19 cellular contexts compared by ENCODE assay signal in the genomic region with DNA sequence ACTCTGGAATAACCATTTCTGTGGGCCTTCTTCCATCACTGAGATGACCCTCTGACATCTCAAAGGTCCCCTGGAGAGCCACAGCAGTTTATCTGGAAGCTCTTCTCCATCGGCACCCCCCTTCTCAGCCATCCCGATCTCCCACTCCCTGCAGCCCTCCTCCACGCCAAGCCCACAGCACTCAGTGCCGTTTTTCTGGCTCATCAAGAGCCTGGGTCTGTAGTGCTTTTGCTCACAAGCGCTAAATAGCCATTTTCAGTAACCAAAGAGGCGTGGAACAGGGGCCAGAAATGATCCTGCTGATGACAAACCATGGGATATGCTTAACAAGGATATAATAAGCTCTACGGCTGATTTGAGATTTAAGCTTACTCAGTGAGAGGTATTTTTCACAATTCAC. TPM values are rescaled to one million over a fixed set of nuclear protein-coding genes. Genes with fewer than 3 reads are reported as not detected.
A peak's percentile ranks its signal among the peaks of the same experiment; 100 is the strongest.
DNase-seq lines count a peak whose midpoint lies in the region; ATAC-seq and TF ChIP-seq lines count a peak whose summit lies in the region.
"Had no signal": no experiment of that assay in that cellular context is flagged by ENCODE, and none has a peak within 500 bp of the region (broad histone marks: within the 10 kb centered on the region; RNA-seq: fewer than 3 reads in every experiment).

No MANE protein-coding gene starts in this region.

- no peaks in the 10 kb centered on the region for H3K79me2 ChIP-seq in GM23248 (ENCODE audit: insufficient read depth)

- H3K27me3 ChIP-seq in dorsolateral prefrontal cortex (no peaks in the 10 kb centered on the region), GM23248 (replicated peaks; ENCODE audit: insufficient read depth) (no peaks in the 10 kb centered on the region)
- H3K27me3 ChIP-seq: BE2C, BLaER1 had no signal

- TF ChIP-seq CTCF in dorsolateral prefrontal cortex (IDR thresholded peaks at IDR 0.05 in 54 of 56, conservative IDR thresholded peaks at IDR 0.05 in 2 of 56; ENCODE audit: low read depth in 1 of 56, partially characterized antibody in 56 of 56): no peak
- TF ChIP-seq CTCF in osteocyte (IDR thresholded peaks at IDR 0.05): no peak
- TF ChIP-seq CTCF in CD14-positive monocyte (IDR thresholded peaks at IDR 0.05): no peak

- no peak overlapping the region for H3K9ac ChIP-seq in GM23248
- H3K9ac ChIP-seq: BLaER1 had no signal

- no peak overlapping the region for H3K4me3 ChIP-seq in dorsolateral prefrontal cortex
- no peak overlapping the region for H3K4me3 ChIP-seq in GM23248
- H3K4me3 ChIP-seq: BLaER1, GM12878 had no signal

- H3K4me2 ChIP-seq in GM23248 (ENCODE audit: unreplicated experiment): no peak overlapping the region
- H3K4me2 ChIP-seq: BLaER1 had no signal

- H3K4me1 Mint-ChIP-seq in osteocyte (ENCODE audit: unreplicated experiment) (peaks cover 1% of the 10 kb centered on the region), CD14-positive monocyte (peaks cover 28% of the 10 kb centered on the region)
- no peaks in the 10 kb centered on the region for H3K4me1 Mint-ChIP-seq in stimulated activated naive B cell treated with anti-CD40 and anti-IgM and Interleukin-4, amounts not matched to agents 10 μg/mL and 1 μg/mL and 100 μg/mL, for 72 hours

- H3K27me3 Mint-ChIP-seq in osteocyte (ENCODE audit: unreplicated experiment): no peaks in the 10 kb centered on the region
- H3K27me3 Mint-ChIP-seq in stimulated activated naive B cell treated with anti-CD40 and anti-IgM and Interleukin-4, amounts not matched to agents 10 μg/mL and 1 μg/mL and 100 μg/mL, for 72 hours: peaks cover 0 to 17% of the 10 kb centered on the region in 2 donors
- H3K27me3 Mint-ChIP-seq in CD14-positive monocyte (ENCODE audit: low read depth in 3 of 3): peaks cover 0 to 1% (median 0%) of the 10 kb centered on the region in 3 donors
- H3K27me3 Mint-ChIP-seq: CD4-positive, alpha-beta T cell had no signal

- H3K9me3 ChIP-seq in GM23248 (ENCODE audit: low read depth): no peaks in the 10 kb centered on the region
- H3K9me3 ChIP-seq: BE2C, BLaER1, Caco-2 had no signal

- WGBS in GM23248 (ENCODE audit: low coverage in 1 of 2, low lambda C conversion rate in 2 of 2, missing lambda C conversion rate in 2 of 2), 2 experiments: 88 to 95% methylated on average over 7 of the region's 7 CpGs

- H3K27ac ChIP-seq in dorsolateral prefrontal cortex (peak overlapping the region in 48 of 59 donors; percentile 4 to 85 (median 60)), temporal lobe (ENCODE audit: low read depth, low read length) (peak overlapping the region; percentile 48), GM23248 (no peak overlapping the region)
- H3K27ac ChIP-seq: BLaER1 had no signal

- H3K27ac Mint-ChIP-seq in osteocyte (ENCODE audit: unreplicated experiment) (no peak overlapping the region), CD14-positive monocyte (peak overlapping the region in 1 of 7 donors; percentile 54)
- no peak overlapping the region for H3K27ac Mint-ChIP-seq in stimulated activated naive B cell treated with anti-CD40 and anti-IgM and Interleukin-4, amounts not matched to agents 10 μg/mL and 1 μg/mL and 100 μg/mL, for 72 hours
- H3K27ac Mint-ChIP-seq: CD4-positive, alpha-beta T cell; CD8-positive, alpha-beta T cell had no signal

- no peaks in the 10 kb centered on the region for H3K9me3 Mint-ChIP-seq in osteocyte (ENCODE audit: unreplicated experiment)
- no peaks in the 10 kb centered on the region for H3K9me3 Mint-ChIP-seq in stimulated activated naive B cell treated with anti-CD40 and anti-IgM and Interleukin-4, amounts not matched to agents 10 μg/mL and 1 μg/mL and 100 μg/mL, for 72 hours
- peaks cover 0 to 3% (median 2%) of the 10 kb centered on the region in 7 donors for H3K9me3 Mint-ChIP-seq in CD14-positive monocyte
- H3K9me3 Mint-ChIP-seq: CD4-positive, alpha-beta T cell; CD8-positive, alpha-beta T cell had no signal

- H3K36me3 Mint-ChIP-seq in osteocyte (ENCODE audit: unreplicated experiment): peaks cover 4% of the 10 kb centered on the region
- H3K36me3 Mint-ChIP-seq in stimulated activated naive B cell treated with anti-CD40 and anti-IgM and Interleukin-4, amounts not matched to agents 10 μg/mL and 1 μg/mL and 100 μg/mL, for 72 hours: no peaks in the 10 kb centered on the region
- no peaks in the 10 kb centered on the region for H3K36me3 Mint-ChIP-seq in CD14-positive monocyte
- H3K36me3 Mint-ChIP-seq: CD8-positive, alpha-beta T cell had no signal

- no peaks in the 10 kb centered on the region for H3K9me2 ChIP-seq in GM23248 (ENCODE audit: insufficient read depth)

- no peaks in the 10 kb centered on the region for H3K36me3 ChIP-seq in GM23248 (ENCODE audit: low read depth)
- H3K36me3 ChIP-seq: BE2C, BLaER1 had no signal

- H2AFZ ChIP-seq in GM23248: no peak overlapping the region

- H3F3A ChIP-seq in GM23248 (ENCODE audit: insufficient read depth): no peaks in the 10 kb centered on the region

- H3K4me3 Mint-ChIP-seq in osteocyte (ENCODE audit: unreplicated experiment): no peak overlapping the region
- H3K4me3 Mint-ChIP-seq in stimulated activated naive B cell treated with anti-CD40 and anti-IgM and Interleukin-4, amounts not matched to agents 10 μg/mL and 1 μg/mL and 100 μg/mL, for 72 hours: no peak overlapping the region
- H3K4me3 Mint-ChIP-seq in CD14-positive monocyte: no peak overlapping the region
- H3K4me3 Mint-ChIP-seq: CD4-positive, alpha-beta T cell; CD8-positive, alpha-beta T cell had no signal

- intact Hi-C loops in dorsolateral prefrontal cortex (cut with DNase I) (loop anchor here in 1 of 2 donors (10.0 kb wide), 2 partner anchors 103 to 313 kb away; no protein-coding TSS in a partner anchor), CD14-positive monocyte (cut with micrococcal nuclease) (no loop called here)

- peaks cover 6% of the 10 kb centered on the region for H3K4me1 ChIP-seq in GM23248 (ENCODE audit: insufficient read depth)
- H3K4me1 ChIP-seq: BE2C, BLaER1, Caco-2 had no signal

- no peaks in the 10 kb centered on the region for H4K20me1 ChIP-seq in GM23248 (ENCODE audit: insufficient read depth)
- H4K20me1 ChIP-seq: BLaER1 had no signal

- in situ Hi-C loops in GM23248 (cut with MboI): no loop called here

- ATAC-seq in stimulated activated naive B cell treated with anti-CD40 and anti-IgM and Interleukin-4, amounts not matched to agents 10 μg/mL and 1 μg/mL and 100 μg/mL, for 72 hours (replicated peaks): no peak
- ATAC-seq: CD8-positive, alpha-beta T cell; GM12878 had no signal

- DNase-seq in DMS79 treated with DMSO at 0.1 percent for 48 hours (lab: John Stamatoyannopoulos, UW) (peak; percentile 12), dorsolateral prefrontal cortex (no peak), osteocyte (ENCODE audit: extremely low spot score, unreplicated experiment) (peak; percentile 30), GM23248 (no peak), CD14-positive monocyte (ENCODE audit: low spot score) (no peak)
- no peak for DNase-seq in stimulated activated naive B cell treated with anti-CD40 and anti-IgM and Interleukin-4, amounts not matched to agents 10 μg/mL and 1 μg/mL and 100 μg/mL, for 72 hours
- DNase-seq in activated naive CD4-positive, alpha-beta T cell treated with Interleukin-2 at 50 U/mL for 16 hours: no peak
- DNase-seq: 8988T; ACHN; BE2C; C1 segment of cervical spinal cord; Caco-2; Calu3; CD4-positive, alpha-beta T cell; CD8-positive, alpha-beta T cell; GF-D8 had no signal

RNA-seq across cellular contexts. Expression of gene SEC16B, which starts 17.6 kb away (rescaled TPM):
- 10 to 100 TPM in 98 of 120 experiments, 1 to 10 TPM in 22; 3.3 to 29.4 (median 14.8) TPM for total RNA-seq in dorsolateral prefrontal cortex
- 0.64 and 0.76 TPM in 2 replicates for total RNA-seq in osteocyte
- 2.5 TPM for total RNA-seq in temporal lobe
- 1.5 and 1.9 TPM in 2 replicates for total RNA-seq in GM23248 (2014; rRNA removed; shearing (Covaris generic))
- 1.8 and 2.2 TPM in 2 replicates for polyA plus RNA-seq in GM23248 (2016; fragmentation: Nextera tagmentation; extraction: Ambion mirVana)
- under 1 TPM in 1 of 2 donors, not detected in 1; 0.10 TPM for polyA plus RNA-seq in CD14-positive monocyte
- total RNA-seq: CD4-positive, alpha-beta T cell; CD8-positive, alpha-beta T cell had no signal

Comparison
In these comparisons a context has a peak if more than half of its experiments do, and no peak if none do; other contexts are left out.
1. DNase-seq: peak in DMS79 treated with DMSO at 0.1 percent for 48 hours (single experiment) and osteocyte (single experiment); none in dorsolateral prefrontal cortex (0 of 10), stimulated activated naive B cell treated with anti-CD40 and anti-IgM and Interleukin-4, amounts not matched to agents 10 μg/mL and 1 μg/mL and 100 μg/mL, for 72 hours (single experiment), GM23248 (single experiment), activated naive CD4-positive, alpha-beta T cell treated with Interleukin-2 at 50 U/mL for 16 hours (single experiment) and CD14-positive monocyte (single experiment).